In the genomic region with DNA sequence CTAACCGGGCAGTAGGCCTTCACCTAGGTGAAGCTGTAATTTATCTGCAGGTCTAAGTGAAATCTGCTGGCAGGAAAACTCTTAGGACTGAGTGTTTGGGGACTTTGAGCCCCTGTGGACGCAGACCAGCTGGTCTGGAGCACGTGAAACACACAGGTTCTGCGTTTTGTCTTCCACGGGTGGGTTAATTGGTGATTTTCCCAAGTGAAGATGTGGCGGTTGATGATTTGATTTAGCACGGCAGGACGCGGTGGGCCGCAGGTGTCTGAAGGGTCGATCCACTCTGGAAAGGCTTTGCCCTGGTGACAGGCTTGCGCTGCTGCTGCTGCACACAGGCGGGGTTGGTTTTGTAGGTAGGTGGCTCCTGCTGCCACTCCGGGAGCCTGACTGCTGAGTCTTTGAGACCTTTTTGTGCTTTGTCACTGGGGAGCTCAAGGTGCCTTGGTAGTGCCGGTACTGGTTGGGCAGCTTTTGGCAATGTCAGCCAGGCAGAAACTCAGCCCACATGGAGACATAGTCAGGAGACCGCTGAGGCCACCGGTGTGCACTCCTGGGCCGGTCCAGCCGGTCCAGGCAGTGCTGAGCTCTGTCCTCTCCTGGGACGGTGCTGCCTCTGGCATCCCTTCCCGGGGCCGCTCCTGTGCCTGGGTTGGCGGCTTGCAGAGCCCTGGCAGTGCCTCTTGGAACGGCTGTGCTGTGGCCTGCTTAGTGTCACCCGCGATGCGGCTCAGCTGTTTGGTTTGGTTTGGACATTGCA, we compare ENCODE assay signal across 9 cellular contexts. TPM values are rescaled to one million over a fixed set of nuclear protein-coding genes. Genes with fewer than 3 reads are reported as not detected.
DNase-seq lines count a peak whose midpoint lies in the region; ATAC-seq, FAIRE-seq and TF ChIP-seq lines count a peak whose summit lies in the region.
"Had no signal": no experiment of that assay in that cellular context is flagged by ENCODE, and none has a peak within 500 bp of the region (broad histone marks: within the 10 kb centered on the region; RNA-seq: fewer than 3 reads in every experiment).

No MANE protein-coding gene starts in this region.

- H3K9ac ChIP-seq in HCT116 (ENCODE audit: low read length) (peak overlapping the region; percentile 85), K562 (ENCODE audit: insufficient read depth in 1 of 2, low read depth in 2 of 2, low read length in 2 of 2) (peak overlapping the region in 1 of 2 experiments; percentile 65; a peak in 1 of 4 replicates), kidney (ENCODE audit: low read length in 2 of 2) (peak overlapping the region; percentile 54 to 62)

- intact Hi-C loops in HCT116 (cut with micrococcal nuclease) = no loop called here
- intact Hi-C loops in K562 (cut with micrococcal nuclease) = no loop called here
- intact Hi-C loops in kidney (cut with DNase I) = no loop called here
- intact Hi-C loops in gastrocnemius medialis (cut with DNase I; ENCODE audit: low total_unique reads) = loop anchor here (2.0 to 10.0 kb wide), 2 partner anchors 20 to 188 kb away; partner anchors contain the start of gene CEP131

- TF ChIP-seq CTCF in HCT116 (IDR thresholded peaks at IDR 0.05 in 2 of 3, conservative IDR thresholded peaks at IDR 0.05 in 1 of 3; ENCODE audit: borderline replicate concordance in 1 of 3, insufficient read depth in 1 of 3, low read depth in 2 of 3, low read length in 2 of 3) = no peak
- TF ChIP-seq CTCF in K562 (IDR thresholded peaks at IDR 0.05 in 2 of 3, conservative IDR thresholded peaks at IDR 0.05 in 1 of 3; ENCODE audit: insufficient read depth in 2 of 3, low read depth in 1 of 3, low read length in 3 of 3) = no peak
- TF ChIP-seq CTCF in kidney (IDR thresholded peaks at IDR 0.05; ENCODE audit: borderline replicate concordance, extremely low read depth, insufficient read depth) = no peak
- TF ChIP-seq CTCF in gastrocnemius medialis (IDR thresholded peaks at IDR 0.05 in 4 of 5, conservative IDR thresholded peaks at IDR 0.05 in 1 of 5) = no peak

- H2AFZ ChIP-seq in HCT116 (ENCODE audit: low read depth, low read length, poor library complexity, severe bottlenecking) = no peak overlapping the region
- no peak overlapping the region for H2AFZ ChIP-seq in K562 (ENCODE audit: low read depth, low read length)

- peaks cover 7% of the 10 kb centered on the region; the same call in 1 of the 2 replicates for H4K20me1 ChIP-seq in HCT116 (ENCODE audit: insufficient read depth)
- H4K20me1 ChIP-seq in K562 (replicated peaks; ENCODE audit: control insufficient read depth, insufficient read depth, low read length) = peaks cover 39% of the 10 kb centered on the region

- H3K36me3 ChIP-seq in HCT116 (ENCODE audit: control insufficient read depth in 1 of 2, insufficient read depth in 2 of 2, low read length in 2 of 2) (peaks cover 8 to 27% of the 10 kb centered on the region in 2 experiments; a peak in 3 of 4 replicates), K562 (ENCODE audit: control insufficient read depth, insufficient read depth, low read length) (peaks cover 33% of the 10 kb centered on the region; the same call in 2 of the 3 replicates), kidney (ENCODE audit: control insufficient read depth in 1 of 2, insufficient read depth in 2 of 2, low read length in 2 of 2) (peaks cover 0 to 4% of the 10 kb centered on the region in 2 donors), gastrocnemius medialis (no peaks in the 10 kb centered on the region)

- BruUV-seq in HCT116 (replicated peaks; lab: Mats Ljungman, UMichigan) (no TSS peak), K562 (replicated peaks; lab: Mats Ljungman, UMichigan) (no TSS peak)

- H3K4me3 ChIP-seq in HCT116 (replicated peaks in 1 of 2; ENCODE audit: low read depth in 1 of 2, low read length in 2 of 2) (no peak overlapping the region), K562 (no peak overlapping the region), kidney (ENCODE audit: low read length in 2 of 2) (peak overlapping the region; percentile 75 to 82), gastrocnemius medialis (no peak overlapping the region)

- H3K27ac ChIP-seq in HCT116 (ENCODE audit: low read depth, low read length) (peak overlapping the region; percentile 51; the same call in 1 of the 2 replicates), K562 (ENCODE audit: extremely low read depth, low read depth, low read length) (no peak overlapping the region), kidney (ENCODE audit: low read depth in 2 of 2, low read length in 2 of 2) (peak overlapping the region; percentile 73 to 74), gastrocnemius medialis (peak overlapping the region in 2 of 4 donors; percentile 11 to 14)

- DNase-seq in HCT116 (ENCODE audit: low read depth, low spot score) (no peak), K562 (ENCODE audit: extremely low read depth in 1 of 4, low spot score in 3 of 4) (no peak), kidney (peak; percentile 91), gastrocnemius medialis (peak; percentile 60 to 67), OCI-M2 (lab: John Stamatoyannopoulos, UW; ENCODE audit: unreplicated experiment) (no peak), NAMALWA (ENCODE audit: low spot score) (no peak)

- H3K9me2 ChIP-seq in HCT116 (ENCODE audit: insufficient read depth) = no peaks in the 10 kb centered on the region

- H3K27me3 ChIP-seq in HCT116 (ENCODE audit: insufficient read depth, low read length) (no peaks in the 10 kb centered on the region), K562 (ENCODE audit: control insufficient read depth in 2 of 2, insufficient read depth in 2 of 2, low read length in 2 of 2) (no peaks in the 10 kb centered on the region), gastrocnemius medialis (peaks cover 0 to 4% (median 2%) of the 10 kb centered on the region in 3 donors)

- H3K79me2 ChIP-seq in HCT116 (ENCODE audit: insufficient read depth, low read length) (peaks cover 69% of the 10 kb centered on the region), K562 (ENCODE audit: control insufficient read depth, insufficient read depth, low read length) (peaks cover 73% of the 10 kb centered on the region)

- peaks cover 5% of the 10 kb centered on the region for H3K9me1 ChIP-seq in K562 (ENCODE audit: control insufficient read depth, insufficient read depth, low read length)

- no peak for TF ChIP-seq RAD21 in HCT116 (IDR thresholded peaks at IDR 0.05; ENCODE audit: low read depth)
- no peak for TF ChIP-seq RAD21 in K562 (CRISPR knock-in tag; conservative IDR thresholded peaks at IDR 0.05 in 1 of 2, IDR thresholded peaks at IDR 0.05 in 1 of 2)

- H3K4me1 ChIP-seq in HCT116 (ENCODE audit: control insufficient read depth in 1 of 2, insufficient read depth in 2 of 2, low read length in 2 of 2) (peaks cover 71 to 75% of the 10 kb centered on the region in 2 experiments), K562 (replicated peaks in 1 of 2; ENCODE audit: control insufficient read depth in 2 of 2, insufficient read depth in 2 of 2, low read length in 2 of 2) (peaks cover 28 to 77% of the 10 kb centered on the region in 2 experiments), kidney (ENCODE audit: control insufficient read depth in 1 of 2, insufficient read depth in 1 of 2, low read depth in 1 of 2, low read length in 2 of 2) (peaks cover 26 to 56% of the 10 kb centered on the region in 2 donors), gastrocnemius medialis (peaks cover 18 to 38% of the 10 kb centered on the region in 2 donors)

- RAD21 ChIA-PET in HCT116 (lab: Charles Lee; ENCODE audit: low non-redundant PET in 1 of 2, low total read pairs in 2 of 2, uncharacterized antibody in 2 of 2, unreplicated experiment in 2 of 2) = no interaction called here

- WGBS in K562 (ENCODE audit: insufficient coverage, low coverage, missing lambda C conversion rate) = 92% methylated on average over 26 of the region's 27 CpGs

- TF ChIP-seq POLR2A in HCT116 (IDR thresholded peaks at IDR 0.05; ENCODE audit: borderline replicate concordance, extremely low read depth, insufficient read depth, insufficient read length) = no peak
- TF ChIP-seq POLR2A in K562 (conservative IDR thresholded peaks at IDR 0.05) = no peak
- TF ChIP-seq POLR2A in gastrocnemius medialis (IDR thresholded peaks at IDR 0.05) = no peak

- H3K9me3 ChIP-seq in HCT116 (ENCODE audit: control insufficient read depth in 1 of 2, insufficient read depth in 1 of 2, low read depth in 1 of 2, low read length in 2 of 2) = no peaks in the 10 kb centered on the region
- H3K9me3 ChIP-seq in K562 (replicated peaks; ENCODE audit: control insufficient read depth, insufficient read depth, low read depth, low read length) = no peaks in the 10 kb centered on the region
- no peaks in the 10 kb centered on the region for H3K9me3 ChIP-seq in kidney (ENCODE audit: control insufficient read depth in 1 of 2, low read length in 2 of 2)
- no peaks in the 10 kb centered on the region for H3K9me3 ChIP-seq in gastrocnemius medialis

- FAIRE-seq in K562 (lab: Jason Lieb, UNC) (no peak), kidney (lab: Jason Lieb, UNC) (no peak)
- FAIRE-seq: H54 had no signal

- CTCF ChIA-PET in HCT116 (lab: Charles Lee) = interaction anchor here (1.4 to 2.4 kb wide), 2 partner anchors 13 kb away, joined by 5 to 10 read pairs; no protein-coding TSS in a partner anchor
- CTCF ChIA-PET in K562 (lab: Yijun Ruan, JAX; ENCODE audit: low intra/inter-chr PET ratio) = no interaction called here

- in situ Hi-C loops in K562 (cut with MboI) (no loop called here), gastrocnemius medialis (cut with MboI; ENCODE audit: low sequenced_read_pairs in 4 of 4) (no loop called here)

- H3K4me2 ChIP-seq in HCT116 (ENCODE audit: low read length) (peak overlapping the region; percentile 72), K562 (ENCODE audit: insufficient read depth, low read length) (no peak overlapping the region)

- no peak for ATAC-seq in HCT116
- no peak for ATAC-seq in K562
- peak; percentile 24 to 38 for ATAC-seq in gastrocnemius medialis
- no peak for ATAC-seq in HG02884 (IDR thresholded peaks at IDR 0.05; ENCODE audit: unreplicated experiment)
- no peak for ATAC-seq in HG02852 (IDR thresholded peaks at IDR 0.05; ENCODE audit: unreplicated experiment)

- no peak for TF ChIP-seq EP300 in K562 (IDR thresholded peaks at IDR 0.05; ENCODE audit: low read length)

- POLR2A ChIA-PET in HCT116 (lab: Charles Lee) = interaction anchor here (1.2 to 1.3 kb wide), 2 partner anchors 13 to 58 kb away, joined by 5 read pairs; no protein-coding TSS in a partner anchor
- POLR2A ChIA-PET in K562 (lab: Yijun Ruan, JAX) = interaction anchor here (1.1 to 1.8 kb wide), 7 partner anchors 8 to 58 kb away, joined by 3 to 5 read pairs (median 4); no protein-coding TSS in a partner anchor

RNA-seq across cellular contexts. Expression of gene BAIAP2, which starts 2.3 kb away (rescaled TPM):
- total RNA-seq in HCT116 (2021; ENCODE audit: unreplicated experiment) (105 TPM), K562 (2014; rRNA removed) (26.7 and 31.9 TPM in 2 replicates), K562 (2014; rRNA removed; fragmentation: Illumina TruSeq; extraction: Trizol) (14.2 and 17.7 TPM in 2 replicates), K562 (2015; rRNA removed; fragmentation: Illumina TruSeq; extraction: Trizol) (18.4 and 21.2 TPM in 2 replicates), K562 (2021) (44.7 and 51.6 TPM in 2 replicates), kidney (45.8 TPM), gastrocnemius medialis (10 to 100 TPM in 3 of 4 donors, 1 to 10 TPM in 1; 7.3 to 36.1 (median 15.4) TPM)
- polyA plus RNA-seq in HCT116 (2012) = 93.4 and 95.1 TPM in 2 replicates
- total RNA-seq in K562 (2011; cell fraction: chromatin; rRNA removed; ENCODE audit: low replicate concordance) = 69.8 and 141 TPM in 2 replicates
- total RNA-seq in K562 (2011; cell fraction: nucleolus; rRNA removed) = 54.5 and 61.0 TPM in 2 replicates
- 40.5 and 42.0 TPM in 2 replicates for total RNA-seq in K562 (2011; cell fraction: nucleoplasm; rRNA removed)
- polyA plus RNA-seq in K562 (2011; rRNA removed) (9.8 and 13.6 TPM in 2 replicates), K562 (2014; fragmentation: Illumina TruSeq; extraction: Trizol) (20.7 and 30.0 TPM in 2 replicates), K562 (2014; fragmentation: Nextera tagmentation; extraction: Ambion mirVana) (1 to 10 TPM; 2.3 to 2.4 TPM), K562 (2014; rRNA removed) (17.3 and 23.2 TPM in 2 replicates), kidney (ENCODE audit: insufficient read depth, low read depth, low replicate concordance) (44.5 TPM)
- polyA plus RNA-seq in K562 (2011; cell fraction: cytosol; rRNA removed) = 9.8 and 28.7 TPM in 2 replicates
- 37.7 and 77.3 TPM in 2 replicates for polyA plus RNA-seq in K562 (2011; cell fraction: nucleus; rRNA removed)
- polyA plus RNA-seq in K562 (2012) = 37.1 and 42.6 TPM in 2 replicates
- polyA minus RNA-seq in K562 (2011; rRNA and poly(A)+ RNA removed) = 11.9 and 13.6 TPM in 2 replicates
- polyA minus RNA-seq in K562 (2011; cell fraction: cytosol; rRNA and poly(A)+ RNA removed) = 22.8 and 24.8 TPM in 2 replicates
- 38.3 and 38.6 TPM in 2 replicates for polyA minus RNA-seq in K562 (2011; cell fraction: nucleus; rRNA and poly(A)+ RNA removed)

RNA-seq across cellular contexts. Expression of gene CHMP6, which starts 45.6 kb away (rescaled TPM):
- total RNA-seq in HCT116 (2021; ENCODE audit: unreplicated experiment) (22.0 TPM), K562 (2014; rRNA removed) (10.3 and 12.9 TPM in 2 replicates), K562 (2014; rRNA removed; fragmentation: Illumina TruSeq; extraction: Trizol) (14.4 and 15.7 TPM in 2 replicates), K562 (2015; rRNA removed; fragmentation: Illumina TruSeq; extraction: Trizol) (12.7 and 13.8 TPM in 2 replicates), K562 (2021) (25.6 and 26.8 TPM in 2 replicates), kidney (28.0 TPM), gastrocnemius medialis (10 to 100 TPM; 29.8 to 33.3 (median 33.0) TPM)
- 14.7 and 15.2 TPM in 2 replicates for polyA plus RNA-seq in HCT116 (2012)
- 33.8 and 66.2 TPM in 2 replicates for total RNA-seq in K562 (2011; cell fraction: chromatin; rRNA removed; ENCODE audit: low replicate concordance)
- 40.5 and 47.9 TPM in 2 replicates for total RNA-seq in K562 (2011; cell fraction: nucleolus; rRNA removed)
- total RNA-seq in K562 (2011; cell fraction: nucleoplasm; rRNA removed) = 22.9 and 24.6 TPM in 2 replicates
- polyA plus RNA-seq in K562 (2011; rRNA removed) (8.0 and 13.4 TPM in 2 replicates), K562 (2014; fragmentation: Illumina TruSeq; extraction: Trizol) (11.4 and 15.5 TPM in 2 replicates), K562 (2014; fragmentation: Nextera tagmentation; extraction: Ambion mirVana) (1 to 10 TPM in 1 of 2 experiments, under 1 TPM in 1; 0.25 to 1.8 TPM), K562 (2014; rRNA removed) (28.3 and 30.4 TPM in 2 replicates), kidney (ENCODE audit: insufficient read depth, low read depth, low replicate concordance) (34.1 TPM)
- 10.5 and 35.5 TPM in 2 replicates for polyA plus RNA-seq in K562 (2011; cell fraction: cytosol; rRNA removed)
- polyA plus RNA-seq in K562 (2011; cell fraction: nucleus; rRNA removed) = 10.7 and 20.1 TPM in 2 replicates
- 13.7 and 20.1 TPM in 2 replicates for polyA plus RNA-seq in K562 (2012)
- 11.2 and 15.9 TPM in 2 replicates for polyA minus RNA-seq in K562 (2011; rRNA and poly(A)+ RNA removed)
- polyA minus RNA-seq in K562 (2011; cell fraction: cytosol; rRNA and poly(A)+ RNA removed) = 5.0 and 8.7 TPM in 2 replicates
- 13.5 and 13.7 TPM in 2 replicates for polyA minus RNA-seq in K562 (2011; cell fraction: nucleus; rRNA and poly(A)+ RNA removed)

Comparison
In these comparisons a context has a peak if more than half of its experiments do, and no peak if none do; other contexts are left out.
1. ATAC-seq: peak in gastrocnemius medialis (2 of 2); none in HCT116 (single experiment), K562 (single experiment), HG02884 (single experiment) and HG02852 (single experiment).
2. DNase-seq: peak in kidney (single experiment) and gastrocnemius medialis (2 of 2); none in HCT116 (single experiment), K562 (0 of 4), OCI-M2 (single experiment) and NAMALWA (single experiment).
3. H3K4me3 ChIP-seq: peak in kidney (2 of 2); none in HCT116 (0 of 2), K562 (single experiment) and gastrocnemius medialis (0 of 4).
4. Of the 22 proteins assayed by ChIP-seq in both K562 and HCT116: peak only in K562: ZBTB33; only in HCT116: none; in both: none; in neither: 21.